Comparison of ENCODE assay signal across 19 cellular contexts in genomic region chr5:97266576-97266975, GRCh38.
DNase-seq lines count a peak whose midpoint lies in the region; ATAC-seq and TF ChIP-seq lines count a peak whose summit lies in the region.
"Had no signal": no experiment of that assay in that cellular context is flagged by ENCODE, and none has a peak within 500 bp of the region (broad histone marks: within the 10 kb centered on the region; RNA-seq: fewer than 3 reads in every experiment).

No MANE protein-coding gene starts in this region.

- H3K27ac ChIP-seq in fibroblast of lung (ENCODE audit: insufficient read depth, low read length) (no peak overlapping the region), subcutaneous abdominal adipose tissue (ENCODE audit: low read depth, low read length) (peak overlapping the region; percentile 96)
- H3K27ac ChIP-seq: BLaER1, epithelial cell of prostate, hepatocyte, skin epidermis had no signal

- no peaks in the 10 kb centered on the region for H4K20me1 ChIP-seq in fibroblast of lung (ENCODE audit: control insufficient read depth, extremely low read depth, insufficient read depth, low read length)
- H4K20me1 ChIP-seq: BLaER1 had no signal

- no peak overlapping the region for H3K9ac ChIP-seq in fibroblast of lung (ENCODE audit: insufficient read depth, low read length)
- peak overlapping the region in 3 of 5 donors; percentile 31 to 48 (median 35) for H3K9ac ChIP-seq in subcutaneous abdominal adipose tissue (ENCODE audit: low read length in 5 of 5)
- H3K9ac ChIP-seq: BLaER1 had no signal

- TF ChIP-seq CTCF in fibroblast of lung (conservative IDR thresholded peaks at IDR 0.05 in 1 of 2, IDR thresholded peaks at IDR 0.05 in 1 of 2; ENCODE audit: low read depth in 1 of 2, low read length in 2 of 2) = no peak

- no peak overlapping the region for H2AFZ ChIP-seq in fibroblast of lung (ENCODE audit: low read length)
- H2AFZ ChIP-seq: hepatocyte had no signal

- H3K9me3 ChIP-seq in MG63 (0 out of 2 replicates have a peak, but pooled peaks cover 3% of the 10 kb centered on the region), fibroblast of lung (ENCODE audit: control insufficient read depth, insufficient read depth, low read depth, low read length) (no peaks in the 10 kb centered on the region), subcutaneous abdominal adipose tissue (ENCODE audit: control insufficient read depth in 5 of 5, low read length in 5 of 5) (peaks cover 0 to 3% (median 1%) of the 10 kb centered on the region in 5 donors)

- DNase-seq in MG63 (peak; percentile 19), fibroblast of lung (ENCODE audit: low read depth in 2 of 2) (peak; percentile 2 to 62), left lobe of liver (ENCODE audit: low spot score) (peak; percentile 51), 8988T (no peak)
- no peak for DNase-seq in stimulated activated CD4-positive, alpha-beta T cell treated with anti-CD3 and anti-CD28 coated beads, Interleukin-12 subunit alpha, Interleukin-12 subunit beta, amount 100 ng/mL, for 4 hours
- DNase-seq: activated CD4-positive, alpha-beta T cell treated with anti-CD3 and anti-CD28 coated beads for 4 hours; activated CD8-positive, alpha-beta memory T cell treated with anti-CD3 and anti-CD28 coated beads, Interleukin-2, amount 50 U/mL, for 4 hours; activated gamma-delta T cell; NCI-H1048; PC-3; T1000 had no signal

- H3K27me3 ChIP-seq in MG63 (peaks cover 7% of the 10 kb centered on the region), fibroblast of lung (ENCODE audit: control insufficient read depth, insufficient read depth, low read length) (no peaks in the 10 kb centered on the region), subcutaneous abdominal adipose tissue (ENCODE audit: control insufficient read depth in 5 of 5, insufficient read depth in 4 of 5, low read length in 5 of 5) (no peaks in the 10 kb centered on the region)
- H3K27me3 ChIP-seq: BLaER1, hepatocyte had no signal

- no peaks in the 10 kb centered on the region for H3K36me3 ChIP-seq in MG63
- H3K36me3 ChIP-seq in fibroblast of lung (ENCODE audit: control insufficient read depth, insufficient read depth, low read length) = no peaks in the 10 kb centered on the region
- no peaks in the 10 kb centered on the region for H3K36me3 ChIP-seq in subcutaneous abdominal adipose tissue (ENCODE audit: control insufficient read depth in 5 of 5, insufficient read depth in 5 of 5, low read length in 5 of 5)
- H3K36me3 ChIP-seq: BLaER1 had no signal

- H3K4me1 ChIP-seq in fibroblast of lung (ENCODE audit: control insufficient read depth, extremely low read depth, insufficient read depth, low read length) (no peaks in the 10 kb centered on the region), subcutaneous abdominal adipose tissue (ENCODE audit: control insufficient read depth in 5 of 5, insufficient read depth in 5 of 5, low read length in 5 of 5) (peaks cover 0 to 25% (median 22%) of the 10 kb centered on the region in 5 donors)

- ATAC-seq in left lobe of liver (peak; percentile 67), GM19463 (IDR thresholded peaks at IDR 0.05; ENCODE audit: unreplicated experiment) (no peak), HG03280 (IDR thresholded peaks at IDR 0.05; ENCODE audit: unreplicated experiment) (no peak)
- ATAC-seq: K562, PC-3 had no signal

- no peaks in the 10 kb centered on the region for H3K79me2 ChIP-seq in fibroblast of lung (ENCODE audit: control insufficient read depth, insufficient read depth, low read length)
- H3K79me2 ChIP-seq: hepatocyte had no signal

- no peak overlapping the region for H3K4me3 ChIP-seq in MG63
- no peak overlapping the region for H3K4me3 ChIP-seq in fibroblast of lung (replicated peaks in 1 of 4; ENCODE audit: control extremely low read depth in 1 of 4, insufficient read depth in 1 of 4, low read depth in 3 of 4, low read length in 4 of 4)
- no peak overlapping the region for H3K4me3 ChIP-seq in subcutaneous abdominal adipose tissue (ENCODE audit: low read depth in 1 of 5, low read length in 5 of 5)
- H3K4me3 ChIP-seq: BLaER1, hepatocyte, K562, skin epidermis had no signal

- no peak overlapping the region for H3K4me2 ChIP-seq in fibroblast of lung (ENCODE audit: extremely low read depth, insufficient read depth, low read length)
- H3K4me2 ChIP-seq: BLaER1, hepatocyte had no signal

Comparison
In these comparisons a context has a peak if more than half of its experiments do, and no peak if none do; other contexts are left out.
1. DNase-seq: peak in MG63 (single experiment), fibroblast of lung (2 of 2) and left lobe of liver (single experiment); none in stimulated activated CD4-positive, alpha-beta T cell treated with anti-CD3 and anti-CD28 coated beads, Interleukin-12 subunit alpha, Interleukin-12 subunit beta, amount 100 ng/mL, for 4 hours (single experiment) and 8988T (single experiment).